ENCODE assay signal across 10 cellular contexts in the genomic region with DNA sequence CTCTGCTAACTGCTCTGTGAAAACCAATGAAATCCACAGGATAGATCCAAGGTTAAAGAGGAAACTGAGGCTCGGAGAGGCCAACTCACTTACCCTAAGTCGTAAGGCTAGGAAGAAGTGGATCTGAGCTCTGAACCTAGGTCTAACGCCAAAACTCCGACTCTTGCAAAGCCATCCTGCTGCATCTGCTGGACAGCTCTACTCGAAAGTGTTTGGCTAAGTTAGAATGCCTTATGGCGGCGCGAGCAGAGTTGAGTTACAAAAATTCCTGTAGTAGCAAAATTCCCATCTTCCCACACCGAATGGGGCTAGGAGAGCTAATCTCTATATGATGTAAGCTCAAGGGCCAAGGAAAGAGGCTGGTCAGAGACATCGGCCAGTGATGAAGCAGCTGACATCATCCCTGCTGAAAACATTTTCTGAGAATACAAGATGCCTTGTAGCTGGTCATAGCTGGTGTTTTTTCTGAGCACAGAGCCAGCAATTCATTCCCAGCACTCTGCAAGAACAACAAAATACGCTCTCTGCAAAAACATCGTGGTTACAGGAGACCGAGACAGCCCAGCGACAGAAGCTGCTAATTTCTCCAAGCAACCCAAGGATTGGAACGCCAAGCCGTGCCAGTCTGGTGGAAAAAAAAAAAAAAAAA. TPM values are rescaled to one million over a fixed set of nuclear protein-coding genes. Genes with fewer than 3 reads are reported as not detected.
DNase-seq lines count a peak whose midpoint lies in the region; ATAC-seq and TF ChIP-seq lines count a peak whose summit lies in the region.
"Had no signal": no experiment of that assay in that cellular context is flagged by ENCODE, and none has a peak within 500 bp of the region (broad histone marks: within the 10 kb centered on the region; RNA-seq: fewer than 3 reads in every experiment).

No MANE protein-coding gene starts in this region.

- H3K9ac ChIP-seq in endocrine pancreas (ENCODE audit: control insufficient read depth, insufficient read depth, low read length), result no peak overlapping the region

- no TSS peak for BruUV-seq in Calu3 (replicated peaks; lab: Mats Ljungman, UMichigan)
- BruUV-seq in OCI-LY7 (replicated peaks; lab: Mats Ljungman, UMichigan), result no TSS peak

- intact Hi-C loops in Calu3 (cut with micrococcal nuclease; ENCODE audit: unreplicated experiment), result no loop called here
- intact Hi-C loops in OCI-LY7 (cut with micrococcal nuclease; ENCODE audit: unreplicated experiment), result loop anchor here (2.0 kb wide), 1 partner anchor 15 kb away; no protein-coding TSS in a partner anchor
- intact Hi-C loops in adrenal gland (cut with DNase I), result no loop called here

- H3K4me1 Mint-ChIP-seq in Calu3 (ENCODE audit: low read depth, unreplicated experiment), result peaks cover 64% of the 10 kb centered on the region

- H3K27me3 ChIP-seq in endocrine pancreas (ENCODE audit: control insufficient read depth, insufficient read depth, low read length), result no peaks in the 10 kb centered on the region
- no peaks in the 10 kb centered on the region for H3K27me3 ChIP-seq in osteoblast (ENCODE audit: insufficient read depth, low read length)
- H3K27me3 ChIP-seq in adrenal gland, result no peaks in the 10 kb centered on the region
- H3K27me3 ChIP-seq: tibial artery had no signal

- peak overlapping the region; percentile 100 for H3K4me2 ChIP-seq in OCI-LY7 (ENCODE audit: low read length)
- H3K4me2 ChIP-seq in osteoblast (ENCODE audit: insufficient read depth, low read length), result peak overlapping the region; percentile 100

- H3K4me1 ChIP-seq in OCI-LY7 (ENCODE audit: insufficient read depth, low read length, poor library complexity, severe bottlenecking) (peaks cover 29% of the 10 kb centered on the region), endocrine pancreas (ENCODE audit: control insufficient read depth, insufficient read depth, low read length) (no peaks in the 10 kb centered on the region), osteoblast (ENCODE audit: insufficient read depth, low read length) (peaks cover 28% of the 10 kb centered on the region), adrenal gland (replicated peaks in 1 of 2) (peaks cover 29 to 56% of the 10 kb centered on the region in 2 donors)

- H3K9me2 ChIP-seq in OCI-LY7 (ENCODE audit: insufficient read depth, low read length), result no peaks in the 10 kb centered on the region

- TF ChIP-seq POLR2A in adrenal gland (IDR thresholded peaks at IDR 0.05), result no peak

- H3K4me3 ChIP-seq in OCI-LY7 (ENCODE audit: low read depth, low read length, poor library complexity, severe bottlenecking) (peak overlapping the region; percentile 98), endocrine pancreas (ENCODE audit: control insufficient read depth, insufficient read depth, low read length) (peak overlapping the region; percentile 71), osteoblast (ENCODE audit: insufficient read depth, low read length) (peak overlapping the region; percentile 95), adrenal gland (no peak overlapping the region)

- POLR2A ChIA-PET in OCI-LY7 (lab: Charles Lee), result interaction anchor here (0.7 to 1.2 kb wide), 4 partner anchors 23 to 251 kb away, joined by 3 to 5 read pairs (median 4); a partner anchor contains a TSS

- CTCF ChIA-PET in Calu3 (lab: Charles Lee) (interaction anchor here (0.7 to 1.6 kb wide), 5 partner anchors 15 to 987 kb away, joined by 3 to 5 read pairs (median 3); no protein-coding TSS in a partner anchor), OCI-LY7 (lab: Charles Lee; ENCODE audit: unreplicated experiment) (interaction anchor here (0.6 to 1.7 kb wide), 2 partner anchors 10 to 33 kb away, joined by 3 to 4 read pairs; no protein-coding TSS in a partner anchor)

- H3K4me3 Mint-ChIP-seq in Calu3 (ENCODE audit: low read depth, unreplicated experiment), result peak overlapping the region; percentile 95

- peaks cover 36% of the 10 kb centered on the region for H3K79me2 ChIP-seq in OCI-LY7 (ENCODE audit: insufficient read depth, low read depth, low read length)
- H3K79me2 ChIP-seq in osteoblast (ENCODE audit: insufficient read depth, low read length), result peaks cover 63% of the 10 kb centered on the region

- H3K27ac ChIP-seq in OCI-LY7 (ENCODE audit: low read depth, low read length, poor library complexity, severe bottlenecking), result no peak overlapping the region
- H3K27ac ChIP-seq in osteoblast (ENCODE audit: low read depth, low read length), result peak overlapping the region; percentile 100
- H3K27ac ChIP-seq in adrenal gland, result no peak overlapping the region

- DNase-seq in Calu3 (no peak), OCI-LY7 (ENCODE audit: low spot score) (no peak), osteoblast (ENCODE audit: insufficient read length, low spot score, missing footprints) (peak; percentile 94), adrenal gland (no peak), AML-193 (lab: John Stamatoyannopoulos, UW) (no peak)
- DNase-seq: stimulated activated CD4-positive, alpha-beta T cell treated with anti-CD3 and anti-CD28 coated beads, Interleukin-12 subunit alpha, Interleukin-12 subunit beta, amount 100 ng/mL, for 4 hours had no signal

- no peaks in the 10 kb centered on the region for H3K9me3 ChIP-seq in OCI-LY7 (ENCODE audit: low read length)
- H3K9me3 ChIP-seq in endocrine pancreas (ENCODE audit: control insufficient read depth, low read length), result no peaks in the 10 kb centered on the region
- no peaks in the 10 kb centered on the region for H3K9me3 ChIP-seq in osteoblast (ENCODE audit: low read depth, low read length)
- no peaks in the 10 kb centered on the region for H3K9me3 ChIP-seq in adrenal gland (replicated peaks in 1 of 3)
- H3K9me3 ChIP-seq: tibial artery had no signal

- no peaks in the 10 kb centered on the region for H3K27me3 Mint-ChIP-seq in Calu3 (ENCODE audit: unreplicated experiment)

- H3K9me3 Mint-ChIP-seq in Calu3 (ENCODE audit: low read depth, unreplicated experiment), result no peaks in the 10 kb centered on the region

- TF ChIP-seq CTCF in Calu3 (IDR thresholded peaks at IDR 0.05; ENCODE audit: unreplicated experiment), result no peak
- no peak for TF ChIP-seq CTCF in OCI-LY7 (conservative IDR thresholded peaks at IDR 0.05; ENCODE audit: low read length)
- no peak for TF ChIP-seq CTCF in osteoblast (IDR thresholded peaks at IDR 0.05; ENCODE audit: extremely low read depth, low read depth, low read length)
- TF ChIP-seq CTCF in adrenal gland (IDR thresholded peaks at IDR 0.05), result no peak

- no peak overlapping the region for H3K27ac Mint-ChIP-seq in Calu3 (ENCODE audit: unreplicated experiment)

- peaks cover 54% of the 10 kb centered on the region for H3K36me3 Mint-ChIP-seq in Calu3 (ENCODE audit: insufficient read depth, unreplicated experiment)

- peaks cover 4% of the 10 kb centered on the region; the same call in 1 of the 2 replicates for H4K20me1 ChIP-seq in OCI-LY7 (ENCODE audit: insufficient read depth, low read length)
- H4K20me1 ChIP-seq in osteoblast (ENCODE audit: insufficient read depth, low read length), result peaks cover 55% of the 10 kb centered on the region

- 75 to 81% (median 79%) methylated on average over 16 of the region's 16 CpGs for WGBS in adrenal gland, 4 donors

- peaks cover 16% of the 10 kb centered on the region; the same call in 1 of the 2 replicates for H3K36me3 ChIP-seq in OCI-LY7 (ENCODE audit: insufficient read depth, low read length)
- H3K36me3 ChIP-seq in endocrine pancreas (ENCODE audit: control insufficient read depth, insufficient read depth, low read length), result no peaks in the 10 kb centered on the region
- H3K36me3 ChIP-seq in osteoblast (ENCODE audit: insufficient read depth, low read length), result peaks cover 16% of the 10 kb centered on the region
- peaks cover 0 to 2% of the 10 kb centered on the region in 2 donors for H3K36me3 ChIP-seq in adrenal gland (replicated peaks in 1 of 2)

- H2AFZ ChIP-seq in OCI-LY7 (ENCODE audit: low read length) (no peak overlapping the region), osteoblast (ENCODE audit: low read length) (no peak overlapping the region)

- ATAC-seq in HG02884 (IDR thresholded peaks at IDR 0.05; ENCODE audit: unreplicated experiment) (no peak), GM21723 (IDR thresholded peaks at IDR 0.05; ENCODE audit: unreplicated experiment) (no peak)

RNA-seq across cellular contexts. Expression of a gene that starts 1.8 kb away (rescaled TPM):
- total RNA-seq in Calu3 (2022) (16.0 and 16.6 TPM in 2 replicates), OCI-LY7 (2022) (8.1 and 8.4 TPM in 2 replicates), osteoblast (3.2 and 3.3 TPM in 2 replicates), adrenal gland (1 to 10 TPM; 2.8 to 9.3 (median 7.1) TPM)
- 3.5 and 3.9 TPM in 2 replicates for total RNA-seq in OCI-LY7 (2014; rRNA removed; shearing (Covaris generic))
- polyA plus RNA-seq in adrenal gland, result 1 to 10 TPM; 4.7 to 5.9 (median 4.7) TPM

RNA-seq across cellular contexts. Expression of a gene that starts 22.7 kb away (rescaled TPM):
- total RNA-seq in Calu3 (2022), result 72.3 and 93.9 TPM in 2 replicates
- total RNA-seq in OCI-LY7 (2014; rRNA removed; shearing (Covaris generic)), result 48.4 and 51.9 TPM in 2 replicates
- 62.4 and 64.6 TPM in 2 replicates for total RNA-seq in OCI-LY7 (2022)
- 46.9 and 78.5 TPM in 2 replicates for total RNA-seq in osteoblast
- 100 to 1,000 TPM in 4 of 8 donors, 10 to 100 TPM in 4; 62.5 to 201 (median 100) TPM for total RNA-seq in adrenal gland
- polyA plus RNA-seq in adrenal gland, result 10 to 100 TPM; 26.9 to 47.8 (median 41.3) TPM

Comparison
In these comparisons a context has a peak if more than half of its experiments do, and no peak if none do; other contexts are left out.
1. H3K4me3 ChIP-seq: peak in OCI-LY7 (single experiment), endocrine pancreas (single experiment) and osteoblast (single experiment); none in adrenal gland (0 of 4).